ENCODE assay signal across 8 cellular contexts in genomic region chr5:179549973-179550510, GRCh38. TPM values are rescaled to one million over a fixed set of nuclear protein-coding genes. Genes with fewer than 3 reads are reported as not detected.
DNase-seq lines count a peak whose midpoint lies in the region; ATAC-seq, FAIRE-seq and TF ChIP-seq lines count a peak whose summit lies in the region.

No MANE protein-coding gene starts in this region.

- H3K18ac ChIP-seq in H1 (ENCODE audit: extremely low read depth, low read length): peak overlapping the region; percentile 72; the same call in 1 of the 2 replicates

- peak overlapping the region; percentile 97; the same call in 1 of the 2 replicates for H4K8ac ChIP-seq in H1 (ENCODE audit: extremely low read depth, insufficient read depth, low read length)

- no peak for TF ChIP-seq EP300 in H1 (IDR thresholded peaks at IDR 0.05; ENCODE audit: borderline replicate concordance in 1 of 2, low read depth in 2 of 2, low read length in 2 of 2)

- no peak overlapping the region for H3K23ac ChIP-seq in H1 (ENCODE audit: insufficient read length)

- H2AFZ ChIP-seq in H1 (ENCODE audit: low read length): 0 out of 2 replicates have a peak overlapping the region, but pooled peaks have one; percentile 15

- intact Hi-C loops in CD4-positive, alpha-beta T cell (cut with DNase I, micrococcal nuclease): loop anchor here (2.0 to 10.0 kb wide), 6 partner anchors 75 to 925 kb away; partner anchors contain the start of genes CLK4 (in 1 of the 2), HNRNPH1 (in 1 of the 2) and MRNIP (in 1 of the 2)

- peak overlapping the region; percentile 76 to 97 (median 88) for H3K4me3 ChIP-seq in H1 (ENCODE audit: extremely low read depth in 1 of 4, insufficient read depth in 2 of 4, low read depth in 3 of 4, low read length in 4 of 4)
- H3K4me3 ChIP-seq in muscle layer of duodenum (ENCODE audit: low read depth in 1 of 2, low read length in 2 of 2): peak overlapping the region; percentile 63 to 80
- H3K4me3 ChIP-seq in thymus (ENCODE audit: low read length): peak overlapping the region; percentile 98

- H3K4me3 Mint-ChIP-seq in CD4-positive, alpha-beta T cell: peak overlapping the region; percentile 98

- peaks cover 34% of the 10 kb centered on the region for H3K4me1 Mint-ChIP-seq in CD4-positive, alpha-beta T cell (ENCODE audit: low read depth)

- FAIRE-seq in H1 (lab: Jason Lieb, UNC): no peak

- no peak; a peak in 1 of 3 replicates for TF ChIP-seq POLR2A in H1 (IDR thresholded peaks at IDR 0.05; ENCODE audit: control extremely low read depth in 1 of 2, low read depth in 2 of 2, low read length in 2 of 2)

- H3K79me2 ChIP-seq in H1 (ENCODE audit: control insufficient read depth in 1 of 2, insufficient read depth in 2 of 2, low read length in 2 of 2): peaks cover 8 to 36% of the 10 kb centered on the region in 2 experiments

- no peak overlapping the region for H2BK12ac ChIP-seq in H1 (ENCODE audit: low read depth, low read length)

- H2AK5ac ChIP-seq in H1 (ENCODE audit: low read depth, low read length): no peak overlapping the region

- H3K36me3 ChIP-seq in H1 (ENCODE audit: control insufficient read depth in 2 of 4, insufficient read depth in 4 of 4, low read length in 3 of 4) (peaks cover 0 to 6% (median 0%) of the 10 kb centered on the region in 4 experiments; a peak in 1 of 8 replicates), muscle layer of duodenum (ENCODE audit: control insufficient read depth in 1 of 2, insufficient read depth in 2 of 2, low read length in 2 of 2) (no peaks in the 10 kb centered on the region), thymus (ENCODE audit: control insufficient read depth, insufficient read depth) (no peaks in the 10 kb centered on the region)

- peak overlapping the region; percentile 75 to 92 for H3K4me2 ChIP-seq in H1 (ENCODE audit: insufficient read depth in 1 of 2, low read depth in 2 of 2, low read length in 2 of 2)

- H3K27ac ChIP-seq in CD4-positive, alpha-beta T cell (ENCODE audit: low read depth, low read length): peak overlapping the region; percentile 56
- peak overlapping the region; percentile 98 for H3K27ac ChIP-seq in VCaP
- H3K27ac ChIP-seq in H1 (ENCODE audit: low read depth, low read length): peak overlapping the region; percentile 88
- peak overlapping the region; percentile 78 for H3K27ac ChIP-seq in muscle layer of duodenum (ENCODE audit: low read length)
- H3K27ac ChIP-seq in thymus (ENCODE audit: low read depth): peak overlapping the region; percentile 98

- H4K91ac ChIP-seq in H1 (replicated peaks; ENCODE audit: insufficient read length, low read length): peak overlapping the region; percentile 1

- H4K5ac ChIP-seq in H1 (ENCODE audit: insufficient read length, low read depth, low read length): peak overlapping the region; percentile 32

- H3K14ac ChIP-seq in H1 (ENCODE audit: insufficient read length): no peak overlapping the region

- peak; percentile 13 for ATAC-seq in CD4-positive, alpha-beta T cell (ENCODE audit: poor library complexity)
- peak; percentile 15 for ATAC-seq in GM21360 (IDR thresholded peaks at IDR 0.05; ENCODE audit: unreplicated experiment)

- peaks cover 0 to 3% of the 10 kb centered on the region in 2 experiments for H4K20me1 ChIP-seq in H1 (replicated peaks in 1 of 2; ENCODE audit: control insufficient read depth in 1 of 2, insufficient read depth in 2 of 2, low read length in 2 of 2)

- peak in 1 of 10 experiments; percentile 27 for DNase-seq in CD4-positive, alpha-beta T cell
- peak; percentile 17 for DNase-seq in HT1080 (ENCODE audit: low read depth)
- DNase-seq in H1 (ENCODE audit: low read depth in 1 of 2, low spot score in 2 of 2): peak in 1 of 2 experiments; percentile 61
- DNase-seq in hippocampal formation (lab: John Stamatoyannopoulos, UW): no peak

- H3K27me3 Mint-ChIP-seq in CD4-positive, alpha-beta T cell: no peaks in the 10 kb centered on the region

- POLR2A ChIA-PET in CD4-positive, alpha-beta T cell (lab: Charles Lee): interaction anchor here (0.7 to 4.6 kb wide), 16 partner anchors 9 to 1396 kb away, joined by 3 to 103 read pairs (median 6); partner anchors contain the start of genes HNRNPAB, HNRNPH1, MAML1 and NHP2
- POLR2A ChIA-PET in H1 (lab: Charles Lee; ENCODE audit: partially characterized antibody): interaction anchor here (0.5 to 3.8 kb wide), 14 partner anchors 9 to 147 kb away, joined by 3 to 22 read pairs (median 4); partner anchors contain the start of genes CBY3 and HNRNPH1

- CTCF ChIA-PET in CD4-positive, alpha-beta T cell (lab: Charles Lee): no interaction called here
- CTCF ChIA-PET in H1 (lab: Charles Lee; ENCODE audit: partially characterized antibody): no interaction called here

- 12% methylated on average over 22 of the region's 26 CpGs; no CpG with 5 or more reads in 1 of the 2 experiments for WGBS in H1 (ENCODE audit: extremely low coverage in 1 of 2, insufficient coverage in 1 of 2, insufficient read length in 1 of 2, insufficient replicate concordance in 2 of 2, low coverage in 1 of 2, low lambda C conversion rate in 2 of 2, missing lambda C conversion rate in 1 of 2), 2 experiments
- 5% methylated on average over 26 of the region's 26 CpGs for WGBS in thymus

- H3K36me3 Mint-ChIP-seq in CD4-positive, alpha-beta T cell (ENCODE audit: low read depth): peaks cover 19% of the 10 kb centered on the region

- TF ChIP-seq RAD21 in H1 (IDR thresholded peaks at IDR 0.05 in 1 of 2, conservative IDR thresholded peaks at IDR 0.05 in 1 of 2; ENCODE audit: low read depth in 2 of 2, low read length in 2 of 2): no peak

- H2BK5ac ChIP-seq in H1 (ENCODE audit: low read depth, low read length): peak overlapping the region; percentile 77

- H3K23me2 ChIP-seq in H1 (ENCODE audit: low read depth, low read length): no peaks in the 10 kb centered on the region; the same call in 1 of the 2 replicates

- peaks cover 2 to 6% (median 5%) of the 10 kb centered on the region in 4 experiments for H3K4me1 ChIP-seq in H1 (replicated peaks in 1 of 4; ENCODE audit: control insufficient read depth in 3 of 4, insufficient read depth in 4 of 4, low read length in 3 of 4)
- H3K4me1 ChIP-seq in muscle layer of duodenum (ENCODE audit: control insufficient read depth in 1 of 2, insufficient read depth in 2 of 2, low read length in 2 of 2): peaks cover 0 to 23% of the 10 kb centered on the region in 2 donors
- H3K4me1 ChIP-seq in thymus (ENCODE audit: control insufficient read depth, insufficient read depth, low read length): peaks cover 15% of the 10 kb centered on the region

- H3K79me1 ChIP-seq in H1 (ENCODE audit: low read depth, low read length): peaks cover 3% of the 10 kb centered on the region

- H3K27ac Mint-ChIP-seq in CD4-positive, alpha-beta T cell: peak overlapping the region; percentile 97

- H3K56ac ChIP-seq in H1 (replicated peaks; ENCODE audit: insufficient read length, low read depth, low read length): peak overlapping the region; percentile 70

- H2BK15ac ChIP-seq in H1 (ENCODE audit: low read length): no peak overlapping the region

- H2BK20ac ChIP-seq in H1 (ENCODE audit: low read length): no peak overlapping the region

- peak overlapping the region in 3 of 4 experiments; percentile 64 to 92 (median 74); a peak in 6 of 7 replicates for H3K9ac ChIP-seq in H1 (replicated peaks in 1 of 4; ENCODE audit: extremely low read depth in 1 of 4, low read depth in 3 of 4, low read length in 3 of 4)

- no peaks in the 10 kb centered on the region for H3K9me3 Mint-ChIP-seq in CD4-positive, alpha-beta T cell

- peak overlapping the region; percentile 15 for H3K4ac ChIP-seq in H1 (replicated peaks; ENCODE audit: insufficient read length, low read depth, low read length)

- no peak overlapping the region for H2BK120ac ChIP-seq in H1 (replicated peaks; ENCODE audit: low read depth, low read length)

- no peaks in the 10 kb centered on the region for H3K9me3 ChIP-seq in CD4-positive, alpha-beta T cell (ENCODE audit: control insufficient read depth, low read length)
- H3K9me3 ChIP-seq in H1 (ENCODE audit: insufficient read depth in 2 of 2, low read depth in 1 of 2, low read length in 1 of 2): no peaks in the 10 kb centered on the region
- H3K9me3 ChIP-seq in muscle layer of duodenum (ENCODE audit: control insufficient read depth in 1 of 2, low read length in 2 of 2): no peaks in the 10 kb centered on the region
- H3K9me3 ChIP-seq in thymus (ENCODE audit: control insufficient read depth): no peaks in the 10 kb centered on the region

- no peaks in the 10 kb centered on the region for H3K27me3 ChIP-seq in CD4-positive, alpha-beta T cell (ENCODE audit: control insufficient read depth, insufficient read depth, low read length)
- H3K27me3 ChIP-seq in H1 (replicated peaks in 1 of 4; ENCODE audit: control insufficient read depth in 3 of 4, extremely low read depth in 1 of 4, insufficient read depth in 3 of 4, low read length in 3 of 4) (no peaks in the 10 kb centered on the region), muscle layer of duodenum (ENCODE audit: low read depth, low read length) (no peaks in the 10 kb centered on the region), thymus (ENCODE audit: control insufficient read depth, insufficient read depth) (no peaks in the 10 kb centered on the region)

- TF ChIP-seq CTCF in CD4-positive, alpha-beta T cell (IDR thresholded peaks at IDR 0.05): no peak
- TF ChIP-seq CTCF in VCaP (conservative IDR thresholded peaks at IDR 0.05) (no peak), H1 (IDR thresholded peaks at IDR 0.05; ENCODE audit: control extremely low read depth in 1 of 3, insufficient read depth in 1 of 3, low read depth in 1 of 3, low read length in 3 of 3) (no peak)

TF ChIP-seq in H1, 55 proteins besides CTCF, POLR2A, EP300 and RAD21 (continues in another document):
- TF ChIP-seq ASH2L (IDR thresholded peaks at IDR 0.05; ENCODE audit: low read length) (peak; percentile 9), YY1 (IDR thresholded peaks at IDR 0.05; ENCODE audit: low read depth, low read length) (no peak), CTBP2 (IDR thresholded peaks at IDR 0.05; ENCODE audit: borderline replicate concordance, insufficient read depth, insufficient read length, low read length) (no peak)

RNA-seq across cellular contexts. Expression of gene RUFY1, which starts 0.3 kb away (rescaled TPM):
- 10 to 100 TPM; 19.5 to 21.8 TPM for total RNA-seq in CD4-positive, alpha-beta T cell
- 24.0 and 24.5 TPM in 2 replicates for total RNA-seq in HT1080 (2014; rRNA removed; shearing (Covaris generic))
- 15.5 and 16.2 TPM in 2 replicates for polyA plus RNA-seq in HT1080 (2015; cell fraction: cytosol; rRNA removed)
- polyA plus RNA-seq in HT1080 (2015; cell fraction: nucleus; rRNA removed): 23.2 and 28.2 TPM in 2 replicates
- 29.5 and 31.2 TPM in 2 replicates for total RNA-seq in H1 (2021; fragmentation: NEBNext Ultra II Directional; extraction: Animal tissue kit (Norgen Biotek cat#: 25700))
- polyA plus RNA-seq in H1 (2011; rRNA removed): 22.4 and 22.9 TPM in 2 replicates
- 20.4 TPM for polyA plus RNA-seq in H1 (2011; cell fraction: cytosol; rRNA removed)
- polyA plus RNA-seq in H1 (2011; cell fraction: nucleus; rRNA removed): 35.1 TPM
- polyA plus RNA-seq in H1 (2012, experiment 1 of 2): 23.3 to 28.3 TPM (median 26.9 TPM) in 4 replicates
- 4.7 TPM for polyA plus RNA-seq in H1 (2012, experiment 2 of 2)
- polyA plus RNA-seq in H1 (2013, experiment 1 of 2): 15.1 TPM
- 14.0 TPM for polyA plus RNA-seq in H1 (2013, experiment 2 of 2)
- 21.2 and 27.5 TPM in 2 replicates for polyA minus RNA-seq in H1 (2011; rRNA and poly(A)+ RNA removed)
- polyA minus RNA-seq in H1 (2011; cell fraction: cytosol; rRNA and poly(A)+ RNA removed): 28.9 TPM
- polyA minus RNA-seq in H1 (2011; cell fraction: nucleus; rRNA and poly(A)+ RNA removed): 49.8 TPM
- 40.9 TPM for polyA plus RNA-seq in thymus
